In genomic region chr17:42743595-42744282, GRCh38 we compare ENCODE assay signal across 9 cellular contexts. TPM values are rescaled to one million over a fixed set of nuclear protein-coding genes. Genes with fewer than 3 reads are reported as not detected.
DNase-seq lines count a peak whose midpoint lies in the region; ATAC-seq, FAIRE-seq and TF ChIP-seq lines count a peak whose summit lies in the region.
"Had no signal": no experiment of that assay in that cellular context is flagged by ENCODE, and none has a peak within 500 bp of the region (broad histone marks: within the 10 kb centered on the region; RNA-seq: fewer than 3 reads in every experiment).

No MANE protein-coding gene starts in this region.

- FAIRE-seq in D721Med (lab: Jason Lieb, UNC): no peak
- FAIRE-seq: TTC549 had no signal

- H4K8ac ChIP-seq in neuronal stem cell (ENCODE audit: low read depth, low read length): no peak overlapping the region

- H2AFZ ChIP-seq in neuronal stem cell (ENCODE audit: low read length): peak overlapping the region; percentile 94

- H4K91ac ChIP-seq in neuronal stem cell (ENCODE audit: low read depth, low read length, poor library complexity): no peak overlapping the region

- ATAC-seq in effector memory CD8-positive, alpha-beta T cell (replicated peaks): no peak

- H3K36me3 Mint-ChIP-seq in effector memory CD8-positive, alpha-beta T cell (ENCODE audit: insufficient read depth): peaks cover 10% of the 10 kb centered on the region

- no peak overlapping the region for H3K23ac ChIP-seq in neuronal stem cell (ENCODE audit: low read depth, low read length, poor library complexity)

- peak overlapping the region; percentile 85 to 89 for H3K4me3 Mint-ChIP-seq in effector memory CD8-positive, alpha-beta T cell

- H3K18ac ChIP-seq in neuronal stem cell (ENCODE audit: low read length): no peak overlapping the region

- H3K4me3 ChIP-seq in neuronal stem cell (ENCODE audit: low read length in 2 of 2): peak overlapping the region; percentile 72 to 89

- peaks cover 13 to 18% of the 10 kb centered on the region in 2 donors for H3K4me1 Mint-ChIP-seq in effector memory CD8-positive, alpha-beta T cell (ENCODE audit: low read depth in 2 of 2)

- H3K79me1 ChIP-seq in neuronal stem cell (ENCODE audit: low read depth, low read length): peaks cover 2% of the 10 kb centered on the region

- no peak overlapping the region for H3K14ac ChIP-seq in neuronal stem cell (ENCODE audit: low read length)

- peak overlapping the region; percentile 38 for H3K4me2 ChIP-seq in neuronal stem cell (ENCODE audit: insufficient read depth, low read length, poor library complexity, severe bottlenecking)

- H3K27ac Mint-ChIP-seq in effector memory CD8-positive, alpha-beta T cell: peak overlapping the region; percentile 85 to 91

- no peak overlapping the region for H2AK5ac ChIP-seq in neuronal stem cell (ENCODE audit: low read depth, low read length)

- peak overlapping the region; percentile 89 for H3K27ac ChIP-seq in neuronal stem cell (replicated peaks; ENCODE audit: low read length)

- peaks cover 2 to 3% of the 10 kb centered on the region in 2 donors for H3K9me3 ChIP-seq in neuronal stem cell (replicated peaks in 1 of 2; ENCODE audit: control insufficient read depth in 2 of 2, insufficient read depth in 1 of 2, low read depth in 1 of 2, low read length in 2 of 2)

- H3K9ac ChIP-seq in neuronal stem cell (ENCODE audit: low read depth, low read length, poor library complexity): peak overlapping the region; percentile 46

- no peak overlapping the region for H2BK120ac ChIP-seq in neuronal stem cell (ENCODE audit: low read depth, low read length)

- H2BK5ac ChIP-seq in neuronal stem cell (ENCODE audit: low read length): peak overlapping the region; percentile 55

- peak; percentile 7; the same call in 1 of the 3 replicates for TF ChIP-seq CTCF in GM12872 (IDR thresholded peaks at IDR 0.05; ENCODE audit: insufficient read depth, low read depth, low read length)
- TF ChIP-seq CTCF in D721Med (IDR thresholded peaks at IDR 0.05; ENCODE audit: insufficient read depth, missing control alignments): no peak

- no CpG with 5 or more reads among the region's 10 CpGs for WGBS in neuronal stem cell (ENCODE audit: extremely low coverage in 2 of 2, insufficient read length in 2 of 2, insufficient replicate concordance in 1 of 2), 2 donors

- peaks cover 8 to 17% of the 10 kb centered on the region in 2 donors for H3K27me3 Mint-ChIP-seq in effector memory CD8-positive, alpha-beta T cell

- no peaks in the 10 kb centered on the region for H3K36me3 ChIP-seq in neuronal stem cell (replicated peaks in 1 of 2; ENCODE audit: control insufficient read depth in 2 of 2, insufficient read depth in 2 of 2, low read length in 2 of 2)

- H2BK15ac ChIP-seq in neuronal stem cell (ENCODE audit: low read length): no peak overlapping the region

- H3K4me1 ChIP-seq in neuronal stem cell (ENCODE audit: control insufficient read depth in 2 of 2, insufficient read depth in 1 of 2, low read depth in 1 of 2, low read length in 2 of 2): peaks cover 2 to 3% of the 10 kb centered on the region in 2 donors

- DNase-seq in OCI-M1 (lab: John Stamatoyannopoulos, UW): peak; percentile 59
- no peak for DNase-seq in effector memory CD8-positive, alpha-beta T cell
- no peak for DNase-seq in neuronal stem cell (ENCODE audit: low spot score)
- no peak for DNase-seq in NCI-H2029 (lab: John Stamatoyannopoulos, UW)
- DNase-seq in NCI-H2081 treated with DMSO at 0.1 percent for 48 hours (lab: John Stamatoyannopoulos, UW): no peak
- DNase-seq in NCI-H2107 (lab: John Stamatoyannopoulos, UW): no peak
- no peak for DNase-seq in D721Med (ENCODE audit: insufficient read length, low spot score)

- no peaks in the 10 kb centered on the region for H3K9me3 Mint-ChIP-seq in effector memory CD8-positive, alpha-beta T cell

- no peak overlapping the region for H3K4ac ChIP-seq in neuronal stem cell (ENCODE audit: low read length)

- H2BK12ac ChIP-seq in neuronal stem cell (ENCODE audit: low read length): no peak overlapping the region

- H3K27me3 ChIP-seq in neuronal stem cell (ENCODE audit: control insufficient read depth in 3 of 3, insufficient read depth in 3 of 3, low read depth in 1 of 3, low read length in 3 of 3): peaks cover 0 to 3% (median 0%) of the 10 kb centered on the region in 3 experiments

RNA-seq across cellular contexts. Expression of gene EZH1, which starts 1.1 kb away (rescaled TPM):
- polyA plus RNA-seq in neuronal stem cell (2013, experiment 1 of 2): 17.8 TPM
- polyA plus RNA-seq in neuronal stem cell (2013, experiment 2 of 2): 17.9 TPM

RNA-seq across cellular contexts. Expression of gene RAMP2, which starts 17.3 kb away (rescaled TPM):
- 7.7 TPM for polyA plus RNA-seq in neuronal stem cell (2013, experiment 1 of 2)
- polyA plus RNA-seq in neuronal stem cell (2013, experiment 2 of 2): 8.0 TPM

RNA-seq across cellular contexts. Expression of gene VPS25, which starts 29.5 kb away (rescaled TPM):
- polyA plus RNA-seq in neuronal stem cell (2013, experiment 1 of 2): 82.4 TPM
- polyA plus RNA-seq in neuronal stem cell (2013, experiment 2 of 2): 80.2 TPM

RNA-seq across cellular contexts. Expression of gene WNK4, which starts 36.7 kb away (rescaled TPM):
- polyA plus RNA-seq in neuronal stem cell (2013, experiment 1 of 2): 0.81 TPM
- polyA plus RNA-seq in neuronal stem cell (2013, experiment 2 of 2): 0.68 TPM

RNA-seq across cellular contexts. Expression of gene COA3, which starts 54.8 kb away (rescaled TPM):
- polyA plus RNA-seq in neuronal stem cell (2013, experiment 1 of 2): 87.7 TPM
- 86.6 TPM for polyA plus RNA-seq in neuronal stem cell (2013, experiment 2 of 2)
